29 cellular contexts compared by ENCODE assay signal in genomic region chr11:47326198-47326597, GRCh38. TPM values are rescaled to one million over a fixed set of nuclear protein-coding genes. Genes with fewer than 3 reads are reported as not detected.
DNase-seq lines count a peak whose midpoint lies in the region; ATAC-seq and TF ChIP-seq lines count a peak whose summit lies in the region.
"Had no signal": no experiment of that assay in that cellular context is flagged by ENCODE, and none has a peak within 500 bp of the region (broad histone marks: within the 10 kb centered on the region; RNA-seq: fewer than 3 reads in every experiment).

No MANE protein-coding gene starts in this region.

- peak overlapping the region; percentile 41 for H3K27ac Mint-ChIP-seq in activated T-cell treated with anti-CD3 and anti-CD28 coated beads, Interleukin-2, amount 50 U/mL, for 24 hours
- H3K27ac Mint-ChIP-seq in activated CD8-positive, alpha-beta T cell treated with anti-CD3 and anti-CD28 coated beads for 36 hours: no peak overlapping the region
- H3K27ac Mint-ChIP-seq: activated CD4-positive, alpha-beta memory T cell treated with anti-CD3 and anti-CD28 coated beads for 36 hours; activated T-helper 2 cell treated with anti-CD3 and anti-CD28 coated beads, Interferon-gamma antibody, Interleukin-2, Interleukin-4, amounts not matched to agents 10 μg/mL and 5 μg/mL and 100 μg/mL, durations not matched to agents 14 hours and 24 hours and 36 hours had no signal

- H3K27me3 ChIP-seq in KMS-11 (ENCODE audit: insufficient read depth, low read depth) (no peaks in the 10 kb centered on the region), left ventricle myocardium inferior (ENCODE audit: low read depth) (no peaks in the 10 kb centered on the region), adrenal gland (no peaks in the 10 kb centered on the region)
- H3K27me3 ChIP-seq: MG63, neutrophil, uterus had no signal

- H3K4me3 ChIP-seq in KMS-11 (IDR thresholded peaks at IDR 0.05; ENCODE audit: insufficient read depth, low read depth, low read length) (no peak overlapping the region), left ventricle myocardium inferior (no peak overlapping the region), adrenal gland (no peak overlapping the region)
- H3K4me3 ChIP-seq: K562, MG63, prostate gland, uterus had no signal

- H3K9me3 ChIP-seq in left ventricle myocardium inferior (replicated peaks): no peaks in the 10 kb centered on the region
- H3K9me3 ChIP-seq in adrenal gland (replicated peaks in 1 of 3): no peaks in the 10 kb centered on the region
- H3K9me3 ChIP-seq: MG63, neutrophil, prostate gland, uterus had no signal

- H3K9me3 Mint-ChIP-seq in activated T-cell treated with anti-CD3 and anti-CD28 coated beads, Interleukin-2, amount 50 U/mL, for 24 hours: no peaks in the 10 kb centered on the region
- H3K9me3 Mint-ChIP-seq in activated CD8-positive, alpha-beta T cell treated with anti-CD3 and anti-CD28 coated beads for 36 hours: no peaks in the 10 kb centered on the region
- H3K9me3 Mint-ChIP-seq: activated CD4-positive, alpha-beta memory T cell treated with anti-CD3 and anti-CD28 coated beads for 36 hours; activated T-helper 2 cell treated with anti-CD3 and anti-CD28 coated beads, Interferon-gamma antibody, Interleukin-2, Interleukin-4, amounts not matched to agents 10 μg/mL and 5 μg/mL and 100 μg/mL, durations not matched to agents 14 hours and 24 hours and 36 hours; H9 had no signal

- peak overlapping the region; percentile 24; the same call in 1 of the 2 replicates for H3K27ac ChIP-seq in KMS-11
- H3K27ac ChIP-seq in left ventricle myocardium inferior (replicated peaks): peak overlapping the region; percentile 97
- no peak overlapping the region for H3K27ac ChIP-seq in adrenal gland
- H3K27ac ChIP-seq: epithelial cell of prostate, neutrophil, prostate gland, uterus had no signal

- DNase-seq in activated T-cell treated with anti-CD3 and anti-CD28 coated beads, Interleukin-2, amount 50 U/mL, for 24 hours: no peak
- DNase-seq in activated T-cell treated with anti-CD3 and anti-CD28 coated beads, Interleukin-2, amount 50 U/mL, for 48 hours: no peak
- DNase-seq in left ventricle myocardium inferior (no peak), sciatic nerve (ENCODE audit: low spot score) (no peak), AG08395 (ENCODE audit: low spot score) (no peak), adrenal gland (no peak)
- DNase-seq in activated CD8-positive, alpha-beta T cell treated with anti-CD3 and anti-CD28 coated beads for 36 hours: no peak
- DNase-seq: activated CD4-positive, alpha-beta memory T cell treated with anti-CD3 and anti-CD28 coated beads for 36 hours; activated CD8-positive, alpha-beta memory T cell treated with anti-CD3 and anti-CD28 coated beads, Interleukin-2, amount 50 U/mL, for 48 hours; GDM1; glutamatergic neuron; H9; mammary epithelial cell; MG63; NCI-H2029; NCI-H2227 treated with DMSO at 0.1 percent for 48 hours; stimulated activated naive CD4-positive, alpha-beta T cell treated with Interleukin-2 at 50 U/mL for 16 hours; uterus had no signal

- no peaks in the 10 kb centered on the region for H3K27me3 Mint-ChIP-seq in activated T-cell treated with anti-CD3 and anti-CD28 coated beads, Interleukin-2, amount 50 U/mL, for 24 hours
- no peaks in the 10 kb centered on the region for H3K27me3 Mint-ChIP-seq in activated CD8-positive, alpha-beta T cell treated with anti-CD3 and anti-CD28 coated beads for 36 hours
- H3K27me3 Mint-ChIP-seq: activated CD4-positive, alpha-beta memory T cell treated with anti-CD3 and anti-CD28 coated beads for 36 hours had no signal

- H3K4me2 ChIP-seq in KMS-11: peak overlapping the region; percentile 37; the same call in 1 of the 2 replicates

- H4K20me1 ChIP-seq in KMS-11 (ENCODE audit: insufficient read depth): no peaks in the 10 kb centered on the region

- CTCF ChIA-PET in activated CD8-positive, alpha-beta T cell treated with anti-CD3 and anti-CD28 coated beads for 36 hours (lab: Charles Lee): interaction anchor here (1.0 kb wide), 1 partner anchor 16 kb away, joined by 3 read pairs; no protein-coding TSS in a partner anchor

- H3K4me1 ChIP-seq in KMS-11 (ENCODE audit: low read depth, poor library complexity, severe bottlenecking) (peaks cover 19% of the 10 kb centered on the region), left ventricle myocardium inferior (peaks cover 42% of the 10 kb centered on the region), adrenal gland (replicated peaks in 1 of 2) (no peaks in the 10 kb centered on the region)
- H3K4me1 ChIP-seq: prostate gland, uterus had no signal

- H2AFZ ChIP-seq in KMS-11 (ENCODE audit: low read depth): no peak overlapping the region

- intact Hi-C loops in left ventricle myocardium inferior (cut with micrococcal nuclease): no loop called here
- intact Hi-C loops in sciatic nerve (cut with DNase I): no loop called here
- intact Hi-C loops in adrenal gland (cut with DNase I): no loop called here
- intact Hi-C loops in activated CD8-positive, alpha-beta T cell treated with anti-CD3 and anti-CD28 coated beads for 36 hours (cut with micrococcal nuclease): no loop called here

- no peak overlapping the region for H3K4me3 Mint-ChIP-seq in activated T-cell treated with anti-CD3 and anti-CD28 coated beads, Interleukin-2, amount 50 U/mL, for 24 hours
- H3K4me3 Mint-ChIP-seq in activated CD8-positive, alpha-beta T cell treated with anti-CD3 and anti-CD28 coated beads for 36 hours: no peak overlapping the region
- H3K4me3 Mint-ChIP-seq: activated CD4-positive, alpha-beta memory T cell treated with anti-CD3 and anti-CD28 coated beads for 36 hours; H9 had no signal

- H3K79me2 ChIP-seq in KMS-11 (ENCODE audit: insufficient read depth, low read depth): no peaks in the 10 kb centered on the region

- peaks cover 77% of the 10 kb centered on the region for H3K36me3 Mint-ChIP-seq in activated T-cell treated with anti-CD3 and anti-CD28 coated beads, Interleukin-2, amount 50 U/mL, for 24 hours (ENCODE audit: low read depth)
- H3K36me3 Mint-ChIP-seq in activated CD8-positive, alpha-beta T cell treated with anti-CD3 and anti-CD28 coated beads for 36 hours (ENCODE audit: low read depth): peaks cover 15% of the 10 kb centered on the region

- no peak overlapping the region; the same call in 1 of the 2 replicates for H3K9ac ChIP-seq in KMS-11

- ATAC-seq in sciatic nerve: peak; percentile 15
- ATAC-seq in activated CD8-positive, alpha-beta T cell treated with anti-CD3 and anti-CD28 coated beads for 36 hours: no peak
- ATAC-seq: K562, Panc1 had no signal

- TF ChIP-seq CTCF in KMS-11 (conservative IDR thresholded peaks at IDR 0.05; ENCODE audit: low read depth, low read length) (no peak), left ventricle myocardium inferior (IDR thresholded peaks at IDR 0.05; ENCODE audit: borderline replicate concordance) (no peak), adrenal gland (IDR thresholded peaks at IDR 0.05) (no peak)
- TF ChIP-seq CTCF in activated CD8-positive, alpha-beta T cell treated with anti-CD3 and anti-CD28 coated beads for 36 hours (IDR thresholded peaks at IDR 0.05): no peak

- no peak for TF ChIP-seq POLR2A in adrenal gland (IDR thresholded peaks at IDR 0.05)

- H3K36me3 ChIP-seq in KMS-11 (ENCODE audit: insufficient read depth): no peaks in the 10 kb centered on the region
- H3K36me3 ChIP-seq in left ventricle myocardium inferior: peaks cover 57% of the 10 kb centered on the region
- H3K36me3 ChIP-seq in adrenal gland (replicated peaks in 1 of 2): no peaks in the 10 kb centered on the region
- H3K36me3 ChIP-seq: MG63, uterus had no signal

- H3K4me1 Mint-ChIP-seq in activated T-cell treated with anti-CD3 and anti-CD28 coated beads, Interleukin-2, amount 50 U/mL, for 24 hours (ENCODE audit: low read depth): no peaks in the 10 kb centered on the region
- no peaks in the 10 kb centered on the region for H3K4me1 Mint-ChIP-seq in activated CD8-positive, alpha-beta T cell treated with anti-CD3 and anti-CD28 coated beads for 36 hours (ENCODE audit: low read depth)
- H3K4me1 Mint-ChIP-seq: H9 had no signal

- WGBS in adrenal gland, 4 donors: 91 to 98% (median 97%) methylated on average over 11 to 12 of the region's 12 CpGs

- POLR2A ChIA-PET in activated CD8-positive, alpha-beta T cell treated with anti-CD3 and anti-CD28 coated beads for 36 hours (lab: Charles Lee): interaction anchor here (0.6 kb wide), 1 partner anchor 19 kb away, joined by 3 read pairs; no protein-coding TSS in a partner anchor

RNA-seq across cellular contexts. Expression of gene MYBPC3, which starts 26.3 kb away (rescaled TPM):
- total RNA-seq in left ventricle myocardium inferior (2,538 TPM), sciatic nerve (0.53 TPM), adrenal gland (1 to 10 TPM in 7 of 8 donors, under 1 TPM in 1; 0.54 to 4.4 (median 1.8) TPM)
- 1 to 10 TPM; 1.5 to 5.8 (median 2.9) TPM for polyA plus RNA-seq in adrenal gland
- total RNA-seq in activated CD8-positive, alpha-beta T cell treated with anti-CD3 and anti-CD28 coated beads for 36 hours: not detected
- total RNA-seq: activated CD4-positive, alpha-beta memory T cell treated with anti-CD3 and anti-CD28 coated beads for 36 hours; activated T-helper 2 cell treated with anti-CD3 and anti-CD28 coated beads, Interferon-gamma antibody, Interleukin-2, Interleukin-4, amounts not matched to agents 10 μg/mL and 5 μg/mL and 100 μg/mL, durations not matched to agents 14 hours and 24 hours and 36 hours; H9; HT-29; K562; kidney epithelial cell; mammary epithelial cell; T-helper 1 cell treated with Interleukin-12 subunit alpha and Interleukin-12 subunit beta and Interleukin-4 antibody, amounts not matched to agents 30 ng/mL and 1 ng/mL, for 36 hours; temporal lobe had no signal
- polyA plus RNA-seq: mammary epithelial cell had no signal

RNA-seq across cellular contexts. Expression of gene SPI1, which starts 52.1 kb away (rescaled TPM):
- total RNA-seq in left ventricle myocardium inferior (8.3 TPM), sciatic nerve (47.0 TPM), adrenal gland (10 to 100 TPM; 26.3 to 65.6 (median 42.1) TPM)
- 10 to 100 TPM in 2 of 3 donors, 1 to 10 TPM in 1; 7.0 to 79.2 (median 43.0) TPM for polyA plus RNA-seq in adrenal gland
- total RNA-seq in activated CD8-positive, alpha-beta T cell treated with anti-CD3 and anti-CD28 coated beads for 36 hours: under 1 TPM in 1 of 2 experiments, not detected in 1; 0.25 TPM
- total RNA-seq: activated CD4-positive, alpha-beta memory T cell treated with anti-CD3 and anti-CD28 coated beads for 36 hours; H9; HT-29; kidney epithelial cell; mammary epithelial cell; T-helper 1 cell treated with Interleukin-12 subunit alpha and Interleukin-12 subunit beta and Interleukin-4 antibody, amounts not matched to agents 30 ng/mL and 1 ng/mL, for 36 hours had no signal
- polyA plus RNA-seq: mammary epithelial cell had no signal

RNA-seq across cellular contexts. Expression of gene MADD, which starts 56.3 kb away (rescaled TPM):
- 40.9 TPM for total RNA-seq in left ventricle myocardium inferior
- total RNA-seq in sciatic nerve: 52.3 TPM
- 10 to 100 TPM; 38.8 to 83.0 (median 55.5) TPM for total RNA-seq in adrenal gland
- polyA plus RNA-seq in adrenal gland: 10 to 100 TPM; 33.4 to 48.9 (median 45.9) TPM
- total RNA-seq in activated CD8-positive, alpha-beta T cell treated with anti-CD3 and anti-CD28 coated beads for 36 hours: 10 to 100 TPM; 55.7 to 61.2 TPM

Comparison
In these comparisons a context has a peak if more than half of its experiments do, and no peak if none do; other contexts are left out.
1. H3K27ac ChIP-seq: peak in KMS-11 (single experiment) and left ventricle myocardium inferior (single experiment); none in adrenal gland (0 of 5).
2. RNA of gene MYBPC3, which starts 26.3 kb away (total RNA-seq): 2,538 TPM in left ventricle myocardium inferior (single experiment); 0.54 to 4.4 TPM in adrenal gland, 0.53 TPM in sciatic nerve (single experiment) and not detected in activated CD8-positive, alpha-beta T cell treated with anti-CD3 and anti-CD28 coated beads for 36 hours; every median in the first group is over 100 times any median in the second.